In genomic region chr11:123741159-123741951, GRCh38 we compare ENCODE assay signal across 9 cellular contexts. TPM values are rescaled to one million over a fixed set of nuclear protein-coding genes. Genes with fewer than 3 reads are reported as not detected.
A peak's percentile ranks its signal among the peaks of the same experiment; 100 is the strongest.
DNase-seq lines count a peak whose midpoint lies in the region; ATAC-seq, FAIRE-seq and TF ChIP-seq lines count a peak whose summit lies in the region.
"Had no signal": no experiment of that assay in that cellular context is flagged by ENCODE, and none has a peak within 500 bp of the region (broad histone marks: within the 10 kb centered on the region; RNA-seq: fewer than 3 reads in every experiment).

Gene ZNF202, minus strand, starts transcription at chr11:123741660. Its CDS starts 10,772 bp downstream, at chr11:123730888.

- TF ChIP-seq CTCF in BE2C (IDR thresholded peaks at IDR 0.05; ENCODE audit: low read depth, low read length), result no peak
- no peak for TF ChIP-seq CTCF in kidney (IDR thresholded peaks at IDR 0.05; ENCODE audit: borderline replicate concordance, extremely low read depth, insufficient read depth)

- peak; percentile 94 for DNase-seq in BE2C
- peak; percentile 80 for DNase-seq in NCI-H460 (ENCODE audit: extremely low read depth, low read depth)
- peak; percentile 91 for DNase-seq in activated CD4-positive, CD25-positive, alpha-beta regulatory T cell treated with anti-CD3 and anti-CD28 coated beads, Interleukin-2, amount 50 U/mL, for 72 hours
- peak; percentile 92 for DNase-seq in cerebellar cortex (ENCODE audit: low spot score)
- DNase-seq in kidney, result peak; percentile 96
- peak; percentile 74 to 85 for DNase-seq in stimulated activated CD4-positive, alpha-beta T cell treated with anti-CD3 and anti-CD28 coated beads, Interleukin-15, amount 100 ng/mL, for 1 hour (ENCODE audit: low read depth in 1 of 2, low spot score in 1 of 2)

- H3K36me3 ChIP-seq in BE2C (peaks cover 36% of the 10 kb centered on the region), kidney (ENCODE audit: control insufficient read depth in 1 of 2, insufficient read depth in 2 of 2, low read length in 2 of 2) (peaks cover 3 to 6% of the 10 kb centered on the region in 2 donors)

- peak within 1 kb of the TSS; percentile 94 for H3K4me3 ChIP-seq in BE2C (ENCODE audit: low read depth, low read length)
- peak within 1 kb of the TSS; percentile 75 to 89 for H3K4me3 ChIP-seq in kidney (ENCODE audit: low read length in 2 of 2)

- H3K27me3 ChIP-seq in BE2C, result no peaks in the 10 kb centered on the region

- peak within 1 kb of the TSS; percentile 78 to 92 for H3K9ac ChIP-seq in kidney (ENCODE audit: low read length in 2 of 2)

- FAIRE-seq in kidney (lab: Jason Lieb, UNC), result no peak
- FAIRE-seq: islet of Langerhans had no signal

- peak within 1 kb of the TSS; percentile 63 to 66 for H3K27ac ChIP-seq in kidney (ENCODE audit: low read depth in 2 of 2, low read length in 2 of 2)

- peaks cover 3% of the 10 kb centered on the region for H3K4me1 ChIP-seq in BE2C
- H3K4me1 ChIP-seq in kidney (ENCODE audit: control insufficient read depth in 1 of 2, insufficient read depth in 1 of 2, low read depth in 1 of 2, low read length in 2 of 2), result peaks cover 0 to 12% of the 10 kb centered on the region in 2 donors

- H3K9me3 ChIP-seq in BE2C (no peaks in the 10 kb centered on the region), kidney (ENCODE audit: control insufficient read depth in 1 of 2, low read length in 2 of 2) (no peaks in the 10 kb centered on the region)

- TF ChIP-seq POLR2A in GM19193 (IDR thresholded peaks at IDR 0.05; ENCODE audit: extremely low read depth, insufficient read depth, insufficient read length), result peak; percentile 75

- ATAC-seq in HG03432 (IDR thresholded peaks at IDR 0.05; ENCODE audit: unreplicated experiment), result peak; percentile 99

- intact Hi-C loops in kidney (cut with DNase I), result no loop called here

RNA-seq across cellular contexts. Expression of gene ZNF202, which starts in this region (rescaled TPM):
- 15.2 TPM for polyA plus RNA-seq in BE2C (2012; ENCODE audit: insufficient read depth, insufficient read length, low read depth)
- 10.7 and 12.2 TPM in 2 replicates for total RNA-seq in NCI-H460 (2014; rRNA removed; shearing (Covaris generic))
- polyA plus RNA-seq in NCI-H460 (2014; cell fraction: nucleus; rRNA removed), result 23.7 and 41.6 TPM in 2 replicates
- 9.8 TPM for total RNA-seq in kidney
- 4.5 TPM for polyA plus RNA-seq in kidney (ENCODE audit: insufficient read depth, low read depth, low replicate concordance)

Comparison
In these comparisons a context has a peak if more than half of its experiments do, and no peak if none do; other contexts are left out.
1. Peak in every context shown above with its lines: DNase-seq, ATAC-seq, H3K4me3 ChIP-seq and H3K27ac ChIP-seq.